ENCODE assay signal across 8 cellular contexts in genomic region chr2:74457129-74457548, GRCh38. TPM values are rescaled to one million over a fixed set of nuclear protein-coding genes. Genes with fewer than 3 reads are reported as not detected.
A peak's percentile ranks its signal among the peaks of the same experiment; 100 is the strongest.
DNase-seq lines count a peak whose midpoint lies in the region; ATAC-seq and TF ChIP-seq lines count a peak whose summit lies in the region.

No MANE protein-coding gene starts in this region.

- H3K9me3 Mint-ChIP-seq in CD4-positive, alpha-beta memory T cell, result peaks cover 0 to 2% (median 0%) of the 10 kb centered on the region in 8 donors

- peak overlapping the region; percentile 63 to 93 for H3K4me3 ChIP-seq in CD4-positive, alpha-beta memory T cell (ENCODE audit: low read length in 2 of 2)
- H3K4me3 ChIP-seq in cardiac fibroblast (replicated peaks in 1 of 2; ENCODE audit: low read depth in 2 of 2, low read length in 2 of 2), result peak overlapping the region; percentile 64 to 69
- peak overlapping the region; percentile 92 to 98 for H3K4me3 ChIP-seq in muscle layer of colon (ENCODE audit: low read depth in 1 of 2, low read length in 2 of 2)

- intact Hi-C loops in CD4-positive, alpha-beta memory T cell (cut with micrococcal nuclease), result loop anchor here (1.0 to 10.0 kb wide), 3 partner anchors 8 to 532 kb away; partner anchors contain the start of genes C2orf81, DGUOK, MOGS and WDR54

- peak overlapping the region; percentile 100 for H3K27ac ChIP-seq in CD4-positive, alpha-beta memory T cell (ENCODE audit: low read depth, low read length)
- H3K27ac ChIP-seq in KOPT-K1 (ENCODE audit: low read depth, low read length, poor library complexity, severe bottlenecking) (peak overlapping the region; percentile 84), muscle layer of colon (ENCODE audit: low read depth, low read length) (peak overlapping the region; percentile 99)

- CTCF ChIA-PET in CD4-positive, alpha-beta memory T cell (lab: Charles Lee; ENCODE audit: partially characterized antibody), result interaction anchor here (0.6 to 4.6 kb wide), 8 partner anchors 10 to 132 kb away, joined by 3 to 66 read pairs (median 8); partner anchors contain the start of genes CCDC142 and TTC31

- in situ Hi-C loops in ACHN (cut with HindIII; ENCODE audit: low pct_ligation_motif_present, low pct_unique_long_range_greater_than_20kb, low sequenced_read_pairs), result no loop called here

- H3K36me3 Mint-ChIP-seq in CD4-positive, alpha-beta memory T cell, result peaks cover 3 to 19% of the 10 kb centered on the region in 2 donors

- peak overlapping the region; percentile 95 to 99 (median 98) for H3K4me3 Mint-ChIP-seq in CD4-positive, alpha-beta memory T cell

- peaks cover 8% of the 10 kb centered on the region for H3K36me3 ChIP-seq in CD4-positive, alpha-beta memory T cell (ENCODE audit: insufficient read depth, low read length)
- H3K36me3 ChIP-seq in KOPT-K1 (ENCODE audit: insufficient read depth, low read length) (peaks cover 18% of the 10 kb centered on the region), muscle layer of colon (ENCODE audit: insufficient read depth, low read length) (peaks cover 1% of the 10 kb centered on the region)

- peaks cover 53% of the 10 kb centered on the region for H3K4me1 ChIP-seq in CD4-positive, alpha-beta memory T cell (ENCODE audit: insufficient read depth, low read length)
- peaks cover 32% of the 10 kb centered on the region for H3K4me1 ChIP-seq in muscle layer of colon (ENCODE audit: insufficient read depth, low read length)

- no peaks in the 10 kb centered on the region for H3K9me3 ChIP-seq in CD4-positive, alpha-beta memory T cell (ENCODE audit: control insufficient read depth in 1 of 2, low read length in 2 of 2)
- no peaks in the 10 kb centered on the region for H3K9me3 ChIP-seq in KOPT-K1 (ENCODE audit: insufficient read depth, low read length, poor library complexity, severe bottlenecking)
- no peaks in the 10 kb centered on the region for H3K9me3 ChIP-seq in muscle layer of colon (ENCODE audit: low read length)

- no peaks in the 10 kb centered on the region for H3K27me3 Mint-ChIP-seq in CD4-positive, alpha-beta memory T cell

- POLR2A ChIA-PET in CD4-positive, alpha-beta memory T cell (lab: Charles Lee; ENCODE audit: partially characterized antibody), result interaction anchor here (0.7 to 9.5 kb wide), 16 partner anchors 8 to 720 kb away, joined by 3 to 516 read pairs (median 8); partner anchors contain the start of genes AUP1, C2orf81, CCDC142 and HTRA2

- no peaks in the 10 kb centered on the region for H3K27me3 ChIP-seq in CD4-positive, alpha-beta memory T cell (ENCODE audit: insufficient read depth, low read length)
- no peaks in the 10 kb centered on the region for H3K27me3 ChIP-seq in muscle layer of colon (ENCODE audit: control insufficient read depth in 1 of 2, insufficient read depth in 2 of 2, low read length in 2 of 2)

- peak overlapping the region; percentile 92 to 100 (median 99) for H3K27ac Mint-ChIP-seq in CD4-positive, alpha-beta memory T cell

- no peak for TF ChIP-seq CTCF in cardiac fibroblast (IDR thresholded peaks at IDR 0.05; ENCODE audit: low read depth, low read length)

- no peak for DNase-seq in CD4-positive, alpha-beta memory T cell
- DNase-seq in cardiac fibroblast (ENCODE audit: low read depth in 2 of 2) (peak; percentile 24 to 43), ACHN (no peak), mucosa of gallbladder (ENCODE audit: low spot score) (no peak), islet precursor cell (no peak)

- peak overlapping the region; percentile 4 for H3K9ac ChIP-seq in muscle layer of colon (ENCODE audit: low read length)

- no peak for ATAC-seq in HG03280 (IDR thresholded peaks at IDR 0.05; ENCODE audit: unreplicated experiment)

- peaks cover 48 to 75% (median 62%) of the 10 kb centered on the region in 4 donors for H3K4me1 Mint-ChIP-seq in CD4-positive, alpha-beta memory T cell

RNA-seq across cellular contexts. Expression of gene WBP1, which starts 1.1 kb away (rescaled TPM):
- total RNA-seq in CD4-positive, alpha-beta memory T cell, result 100 to 1,000 TPM; 108 to 109 TPM
- 10 to 100 TPM; 38.1 to 41.2 TPM for polyA plus RNA-seq in CD4-positive, alpha-beta memory T cell
- total RNA-seq in mucosa of gallbladder, result 132 TPM

RNA-seq across cellular contexts. Expression of gene INO80B, which starts 2.3 kb away (rescaled TPM):
- 10 to 100 TPM; 76.4 to 82.8 TPM for total RNA-seq in CD4-positive, alpha-beta memory T cell
- polyA plus RNA-seq in CD4-positive, alpha-beta memory T cell, result 1 to 10 TPM; 4.6 to 7.7 TPM
- total RNA-seq in mucosa of gallbladder, result 51.8 TPM

RNA-seq across cellular contexts. Expression of gene MOGS, which starts 8.0 kb away (rescaled TPM):
- total RNA-seq in CD4-positive, alpha-beta memory T cell, result 10 to 100 TPM; 92.3 to 94.1 TPM
- 10 to 100 TPM; 34.0 to 38.5 TPM for polyA plus RNA-seq in CD4-positive, alpha-beta memory T cell
- 80.0 TPM for total RNA-seq in mucosa of gallbladder

RNA-seq across cellular contexts. Expression of gene MRPL53, which starts 15.3 kb away (rescaled TPM):
- total RNA-seq in CD4-positive, alpha-beta memory T cell, result 10 to 100 TPM; 72.8 to 82.3 TPM
- polyA plus RNA-seq in CD4-positive, alpha-beta memory T cell, result 100 to 1,000 TPM in 1 of 2 donors, 10 to 100 TPM in 1; 96.5 to 120 TPM
- total RNA-seq in mucosa of gallbladder, result 80.9 TPM

RNA-seq across cellular contexts. Expression of gene RTKN, which starts 15.4 kb away (rescaled TPM):
- total RNA-seq in CD4-positive, alpha-beta memory T cell, result not detected
- polyA plus RNA-seq in CD4-positive, alpha-beta memory T cell, result under 1 TPM in 1 of 2 donors, not detected in 1; 0.14 TPM
- 86.4 TPM for total RNA-seq in mucosa of gallbladder

Comparison
In these comparisons a context has a peak if more than half of its experiments do, and no peak if none do; other contexts are left out.
1. DNase-seq: peak in cardiac fibroblast (2 of 2); none in CD4-positive, alpha-beta memory T cell (0 of 5), ACHN (single experiment), mucosa of gallbladder (single experiment) and islet precursor cell (single experiment).
2. Peak in every context shown above with its lines, with median percentiles within 50 percentile points of each other: H3K27ac ChIP-seq and H3K4me3 ChIP-seq.